22 cellular contexts compared by ENCODE assay signal in genomic region chr7:70635633-70636032, GRCh38.
"Had no signal": no experiment of that assay in that cellular context is flagged by ENCODE, and none has a peak within 500 bp of the region (broad histone marks: within the 10 kb centered on the region; RNA-seq: fewer than 3 reads in every experiment).

No MANE protein-coding gene starts in this region.

- H3K4me1 ChIP-seq: colonic mucosa, heart left ventricle, parathyroid adenoma, psoas muscle, spleen, stomach had no signal

- H3K4me3 Mint-ChIP-seq: naive thymus-derived CD4-positive, alpha-beta T cell; nephron progenitor cell; stimulated activated memory B cell treated with anti-CD40 and anti-IgM and Interleukin-4, amounts not matched to agents 10 μg/mL and 1 μg/mL and 100 μg/mL, for 72 hours had no signal

- H3K4me1 Mint-ChIP-seq: stimulated activated memory B cell treated with anti-CD40 and anti-IgM and Interleukin-4, amounts not matched to agents 10 μg/mL and 1 μg/mL and 100 μg/mL, for 72 hours had no signal

- H3K27ac ChIP-seq: colonic mucosa, heart left ventricle, parathyroid adenoma, psoas muscle, spleen, stomach had no signal

- H3K36me3 ChIP-seq: colonic mucosa, heart left ventricle, spleen, stomach had no signal

- H2AFZ ChIP-seq: parathyroid adenoma had no signal

- H3K9ac ChIP-seq: parathyroid adenoma had no signal

- H3K9me3 ChIP-seq: colonic mucosa, heart left ventricle, psoas muscle, spleen, stomach had no signal

- H3K79me2 ChIP-seq: parathyroid adenoma had no signal

- ATAC-seq: heart left ventricle; left colon; naive thymus-derived CD4-positive, alpha-beta T cell; psoas muscle; sciatic nerve; stimulated activated memory B cell treated with anti-CD40 and anti-IgM and Interleukin-4, amounts not matched to agents 10 μg/mL and 1 μg/mL and 100 μg/mL, for 72 hours had no signal

- H3K27me3 Mint-ChIP-seq: naive thymus-derived CD4-positive, alpha-beta T cell; stimulated activated memory B cell treated with anti-CD40 and anti-IgM and Interleukin-4, amounts not matched to agents 10 μg/mL and 1 μg/mL and 100 μg/mL, for 72 hours had no signal

- H3K4me3 ChIP-seq: colonic mucosa, heart left ventricle, psoas muscle, spleen, stomach had no signal

- H3K9me3 Mint-ChIP-seq: stimulated activated memory B cell treated with anti-CD40 and anti-IgM and Interleukin-4, amounts not matched to agents 10 μg/mL and 1 μg/mL and 100 μg/mL, for 72 hours had no signal

- DNase-seq: colonic mucosa; dermis blood vessel endothelial cell; erythroblast; foreskin melanocyte; heart left ventricle; hippocampal formation; left colon; mammary epithelial cell; naive thymus-derived CD4-positive, alpha-beta T cell; nephron progenitor cell; psoas muscle; retina; spleen; stimulated activated CD4-positive, alpha-beta T cell treated with anti-CD3 and anti-CD28 coated beads, Interleukin-15, amount 100 ng/mL, for 24 hours; stimulated activated CD4-positive, alpha-beta T cell treated with anti-CD3 and anti-CD28 coated beads, Interleukin-1b, Interleukin-23, amount 100 ng/mL, for 48 hours; stimulated activated CD4-positive, alpha-beta T cell treated with anti-CD3 and anti-CD28 coated beads, Interleukin-4, amount 100 ng/mL, for 24 hours; stomach; substantia nigra; trophoblast cell had no signal

- H3K27ac Mint-ChIP-seq: naive thymus-derived CD4-positive, alpha-beta T cell; nephron progenitor cell; stimulated activated memory B cell treated with anti-CD40 and anti-IgM and Interleukin-4, amounts not matched to agents 10 μg/mL and 1 μg/mL and 100 μg/mL, for 72 hours had no signal

- H3K36me3 Mint-ChIP-seq: naive thymus-derived CD4-positive, alpha-beta T cell; stimulated activated memory B cell treated with anti-CD40 and anti-IgM and Interleukin-4, amounts not matched to agents 10 μg/mL and 1 μg/mL and 100 μg/mL, for 72 hours had no signal

- H3K27me3 ChIP-seq: colonic mucosa, heart left ventricle, spleen, stomach had no signal
